In the genomic region with DNA sequence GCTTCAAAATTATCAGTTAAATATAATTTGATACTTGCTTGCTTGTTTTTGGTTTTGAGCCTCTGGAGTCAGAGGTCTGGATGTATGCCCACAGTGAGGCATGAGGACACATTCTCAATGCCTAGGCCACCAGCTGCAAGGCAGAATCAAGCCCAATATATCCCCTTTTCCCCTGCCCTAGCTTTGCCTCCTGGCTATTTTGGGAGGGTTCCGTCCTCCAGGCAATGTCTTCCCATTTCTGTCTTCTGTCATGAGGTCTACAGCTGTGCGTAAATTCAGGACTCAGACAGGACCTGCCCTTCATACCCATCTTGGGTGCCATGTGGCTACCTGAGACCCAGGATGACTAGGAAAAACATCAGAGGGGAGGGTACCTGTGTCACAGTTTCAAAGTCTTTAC, we compare ENCODE assay signal across 31 cellular contexts.
"Had no signal": no experiment of that assay in that cellular context is flagged by ENCODE, and none has a peak within 500 bp of the region (broad histone marks: within the 10 kb centered on the region; RNA-seq: fewer than 3 reads in every experiment).

No MANE protein-coding gene starts in this region.

- DNase-seq: activated CD4-positive, alpha-beta memory T cell treated with anti-CD3 and anti-CD28 coated beads, Interleukin-2, amount 10 ng/mL, durations not matched to agents 7 days and 5 days; activated CD4-positive, alpha-beta T cell treated with anti-CD3 and anti-CD28 coated beads, Interleukin-2, amount 10 ng/mL, durations not matched to agents 24 days and 14 days; activated CD8-positive, alpha-beta memory T cell treated with anti-CD3 and anti-CD28 coated beads, Interleukin-2, amount 50 U/mL, for 48 hours; activated gamma-delta T cell; activated naive CD4-positive, alpha-beta T cell treated with anti-CD3 and anti-CD28 coated beads, Interleukin-2, amount 50 U/mL, for 16 hours; activated T-cell treated with anti-CD3 and anti-CD28 coated beads, Interleukin-2, amount 50 U/mL, for 24 hours; amniotic stem cell; brain microvascular endothelial cell; cortex of kidney; effector memory CD8-positive, alpha-beta T cell; head of caudate nucleus; hippocampal formation; kidney glomerular epithelial cell; left lung; lower lobe of right lung; mucosa of descending colon; naive B cell; nephron progenitor cell; small intestine; stimulated activated CD4-positive, alpha-beta T cell treated with anti-CD3 and anti-CD28 coated beads, Interleukin-4, amount 100 ng/mL, for 24 hours; stimulated activated naive CD8-positive, alpha-beta T cell treated with anti-CD3 and anti-CD28 coated beads, Interleukin-15, amount 100 ng/mL, for 72 hours; T-helper 9 cell; thyroid gland had no signal

- H3K36me3 ChIP-seq: brain microvascular endothelial cell, thyroid gland had no signal

- H3K4me3 ChIP-seq: left lung, lower lobe of right lung, mucosa of descending colon, thyroid gland had no signal

- FAIRE-seq: astrocyte, small intestine, TTC549 had no signal

- H3K27ac Mint-ChIP-seq: activated CD4-positive, alpha-beta memory T cell treated with anti-CD3 and anti-CD28 coated beads, Interleukin-2, amount 10 ng/mL, durations not matched to agents 7 days and 5 days; activated CD4-positive, alpha-beta T cell treated with anti-CD3 and anti-CD28 coated beads, Interleukin-2, amount 10 ng/mL, durations not matched to agents 24 days and 14 days; activated T-cell treated with anti-CD3 and anti-CD28 coated beads, Interleukin-2, amount 50 U/mL, for 24 hours; nephron progenitor cell; stimulated activated memory B cell treated with anti-CD40 and anti-IgM and Interleukin-4, amounts not matched to agents 10 μg/mL and 1 μg/mL and 100 μg/mL, for 72 hours; stimulated activated naive CD8-positive, alpha-beta T cell treated with anti-CD3 and anti-CD28 coated beads, Interleukin-15, amount 100 ng/mL, for 72 hours; T-helper 1 cell treated with Interleukin-12 subunit alpha and Interleukin-12 subunit beta and Interleukin-4 antibody, amounts not matched to agents 30 μg/mL and 1 μg/mL, for 36 hours had no signal

- H3K4me1 ChIP-seq: lower lobe of right lung, thyroid gland had no signal

- H3K27me3 Mint-ChIP-seq: activated CD4-positive, alpha-beta memory T cell treated with anti-CD3 and anti-CD28 coated beads, Interleukin-2, amount 10 ng/mL, durations not matched to agents 7 days and 5 days; activated CD4-positive, alpha-beta T cell treated with anti-CD3 and anti-CD28 coated beads, Interleukin-2, amount 10 ng/mL, durations not matched to agents 24 days and 14 days; activated T-cell treated with anti-CD3 and anti-CD28 coated beads, Interleukin-2, amount 50 U/mL, for 24 hours; effector memory CD8-positive, alpha-beta T cell; naive B cell; stimulated activated memory B cell treated with anti-CD40 and anti-IgM and Interleukin-4, amounts not matched to agents 10 μg/mL and 1 μg/mL and 100 μg/mL, for 72 hours; stimulated activated naive CD8-positive, alpha-beta T cell treated with anti-CD3 and anti-CD28 coated beads, Interleukin-15, amount 100 ng/mL, for 72 hours had no signal

- H3K27me3 ChIP-seq: brain microvascular endothelial cell, left lung, neutrophil, thyroid gland had no signal

- H3K36me3 Mint-ChIP-seq: naive B cell had no signal

- H3K9me3 Mint-ChIP-seq: activated CD4-positive, alpha-beta memory T cell treated with anti-CD3 and anti-CD28 coated beads, Interleukin-2, amount 10 ng/mL, durations not matched to agents 7 days and 5 days; activated CD4-positive, alpha-beta T cell treated with anti-CD3 and anti-CD28 coated beads, Interleukin-2, amount 10 ng/mL, durations not matched to agents 24 days and 14 days; activated T-cell treated with anti-CD3 and anti-CD28 coated beads, Interleukin-2, amount 50 U/mL, for 24 hours; effector memory CD8-positive, alpha-beta T cell; naive B cell; nephron progenitor cell; stimulated activated memory B cell treated with anti-CD40 and anti-IgM and Interleukin-4, amounts not matched to agents 10 μg/mL and 1 μg/mL and 100 μg/mL, for 72 hours; stimulated activated naive CD8-positive, alpha-beta T cell treated with anti-CD3 and anti-CD28 coated beads, Interleukin-15, amount 100 ng/mL, for 72 hours; T-helper 1 cell treated with Interleukin-12 subunit alpha and Interleukin-12 subunit beta and Interleukin-4 antibody, amounts not matched to agents 30 μg/mL and 1 μg/mL, for 36 hours had no signal

- H3K27ac ChIP-seq: brain microvascular endothelial cell, left lung, lower lobe of right lung, neutrophil, thyroid gland, VCaP had no signal

- ATAC-seq: activated CD4-positive, CD25-positive, alpha-beta regulatory T cell treated with anti-CD3 and anti-CD28 coated beads, Interleukin-2, amount 50 U/mL, for 24 hours; effector memory CD8-positive, alpha-beta T cell; left lung; lower lobe of right lung; mucosa of descending colon; sciatic nerve; stimulated activated memory B cell treated with anti-CD40 and anti-IgM and Interleukin-4, amounts not matched to agents 10 μg/mL and 1 μg/mL and 100 μg/mL, for 72 hours; stimulated activated naive CD8-positive, alpha-beta T cell treated with anti-CD3 and anti-CD28 coated beads, Interleukin-15, amount 100 ng/mL, for 72 hours had no signal

- H3K4me3 Mint-ChIP-seq: activated CD4-positive, alpha-beta memory T cell treated with anti-CD3 and anti-CD28 coated beads, Interleukin-2, amount 10 ng/mL, durations not matched to agents 7 days and 5 days; activated CD4-positive, alpha-beta T cell treated with anti-CD3 and anti-CD28 coated beads, Interleukin-2, amount 10 ng/mL, durations not matched to agents 24 days and 14 days; activated T-cell treated with anti-CD3 and anti-CD28 coated beads, Interleukin-2, amount 50 U/mL, for 24 hours; effector memory CD8-positive, alpha-beta T cell; naive B cell; nephron progenitor cell; stimulated activated memory B cell treated with anti-CD40 and anti-IgM and Interleukin-4, amounts not matched to agents 10 μg/mL and 1 μg/mL and 100 μg/mL, for 72 hours; stimulated activated naive CD8-positive, alpha-beta T cell treated with anti-CD3 and anti-CD28 coated beads, Interleukin-15, amount 100 ng/mL, for 72 hours; T-helper 1 cell treated with Interleukin-12 subunit alpha and Interleukin-12 subunit beta and Interleukin-4 antibody, amounts not matched to agents 30 μg/mL and 1 μg/mL, for 36 hours had no signal

- H3K9me3 ChIP-seq: left lung, lower lobe of right lung, mucosa of descending colon, neutrophil, thyroid gland had no signal

- H3K4me1 Mint-ChIP-seq: nephron progenitor cell had no signal
